8 cellular contexts compared by ENCODE assay signal in genomic region chr16:18866277-18866823, GRCh38. TPM values are rescaled to one million over a fixed set of nuclear protein-coding genes. Genes with fewer than 3 reads are reported as not detected.
A peak's percentile ranks its signal among the peaks of the same experiment; 100 is the strongest.
DNase-seq lines count a peak whose midpoint lies in the region; ATAC-seq and TF ChIP-seq lines count a peak whose summit lies in the region.
"Not testable (repeated sequence)": the region's sequence is repeated elsewhere in the genome, so short reads cannot be mapped to it uniquely, and the experiment has no call there.

No MANE protein-coding gene starts in this region.

- peaks cover 21% of the 10 kb centered on the region for H4K20me1 ChIP-seq in IMR-90 (ENCODE audit: insufficient read depth, low read length)
- H4K20me1 ChIP-seq in SK-N-SH (ENCODE audit: insufficient read depth), result not testable (repeated sequence)

- H4K91ac ChIP-seq in IMR-90 (ENCODE audit: insufficient read depth, low read depth, low read length), result not testable (repeated sequence)

- ATAC-seq in IMR-90 (ENCODE audit: low read depth); right lobe of liver: not testable (repeated sequence)

- not testable (repeated sequence) for BruUV-seq in IMR-90 (replicated peaks; lab: Mats Ljungman, UMichigan)

- intact Hi-C loops in IMR-90 (cut with micrococcal nuclease); right lobe of liver (cut with DNase I): not testable (repeated sequence)

- H3F3A ChIP-seq in SK-N-SH (replicated peaks; ENCODE audit: insufficient read depth), result not testable (repeated sequence)

- not testable (repeated sequence) for H3K27me3 ChIP-seq in ACC112 (ENCODE audit: insufficient read depth, low read length); IMR-90 (ENCODE audit: control insufficient read depth, insufficient read depth, low read length); SK-N-SH (ENCODE audit: insufficient read depth); right lobe of liver

- peak overlapping the region; percentile 69 for H3K27ac ChIP-seq in ACC112 (ENCODE audit: low read depth, low read length)
- H3K27ac ChIP-seq in IMR-90 (ENCODE audit: insufficient read depth, low read length), result not testable (repeated sequence)
- H3K27ac ChIP-seq in SK-N-SH (ENCODE audit: low read depth in 2 of 2, low read length in 1 of 2), result peak overlapping the region in 1 of 2 experiments; percentile 77; a peak in 2 of 4 replicates
- H3K27ac ChIP-seq in right lobe of liver, result peak overlapping the region in 2 of 3 donors; percentile 51 to 81

- DNase-seq in GM04503 (ENCODE audit: low read depth) (peak; percentile 9), IMR-90 (peak; percentile 72), cardiac fibroblast (ENCODE audit: low read depth in 2 of 2) (peak; percentile 39 to 64), fibroblast of pulmonary artery (ENCODE audit: low read depth) (peak; percentile 54), smooth muscle cell of the brain vasculature (ENCODE audit: low read depth, low spot score) (peak; percentile 3)
- DNase-seq in SK-N-SH, right lobe of liver: not testable (repeated sequence)

- not testable (repeated sequence) for H2BK15ac ChIP-seq in IMR-90 (ENCODE audit: low read depth, low read length)

- TF ChIP-seq POLR2A in IMR-90 (IDR thresholded peaks at IDR 0.05; ENCODE audit: low read depth, low read length); right lobe of liver (IDR thresholded peaks at IDR 0.05): not testable (repeated sequence)

- not testable (repeated sequence) for H3K14ac ChIP-seq in IMR-90 (replicated peaks; ENCODE audit: low read depth, low read length)

- TF ChIP-seq EP300 in SK-N-SH (IDR thresholded peaks at IDR 0.05; ENCODE audit: borderline replicate concordance in 1 of 2, low read depth in 1 of 2, low read length in 1 of 2), result not testable (repeated sequence)

- not testable (repeated sequence) for H4K8ac ChIP-seq in IMR-90 (ENCODE audit: low read depth in 2 of 2, low read length in 2 of 2)

- CTCF ChIA-PET in IMR-90 (lab: Yijun Ruan, JAX); SK-N-SH (lab: Yijun Ruan, JAX): not testable (repeated sequence)

- not testable (repeated sequence) for H3K56ac ChIP-seq in IMR-90 (ENCODE audit: extremely low read depth, insufficient read depth, low read length)

- not testable (repeated sequence) for H2AK5ac ChIP-seq in IMR-90 (ENCODE audit: low read depth, low read length)

- POLR2A ChIA-PET in IMR-90 (lab: Charles Lee; ENCODE audit: unreplicated experiment); SK-N-SH (lab: Yijun Ruan, JAX): not testable (repeated sequence)

- H3K9me2 ChIP-seq in SK-N-SH, result not testable (repeated sequence)

- not testable (repeated sequence) for H3K79me2 ChIP-seq in ACC112 (ENCODE audit: control insufficient read depth, insufficient read depth, low read length, unreplicated experiment)
- peaks cover 22% of the 10 kb centered on the region; the same call in 1 of the 2 replicates for H3K79me2 ChIP-seq in SK-N-SH (ENCODE audit: insufficient read depth)

- not testable (repeated sequence) for H3K4me2 ChIP-seq in IMR-90 (ENCODE audit: low read depth, low read length); SK-N-SH

- H2AFZ ChIP-seq in ACC112 (ENCODE audit: low read length, unreplicated experiment); IMR-90 (replicated peaks; ENCODE audit: low read length, poor library complexity); SK-N-SH (ENCODE audit: low read depth): not testable (repeated sequence)

- dilution Hi-C loops in IMR-90 (cut with HindIII; ENCODE audit: low sequenced_read_pairs, unreplicated experiment), result not testable (repeated sequence)

- not testable (repeated sequence) for TF ChIP-seq RAD21 in IMR-90 (IDR thresholded peaks at IDR 0.05; ENCODE audit: low read length); SK-N-SH (IDR thresholded peaks at IDR 0.05; ENCODE audit: low read length)

- H3K9ac ChIP-seq in IMR-90 (ENCODE audit: low read depth, low read length); SK-N-SH: not testable (repeated sequence)

- H3K23ac ChIP-seq in IMR-90 (ENCODE audit: low read depth, low read length), result not testable (repeated sequence)

- H3K36me3 ChIP-seq in ACC112 (ENCODE audit: insufficient read depth, low read length); right lobe of liver: not testable (repeated sequence)
- H3K36me3 ChIP-seq in IMR-90 (ENCODE audit: control insufficient read depth, insufficient read depth, low read length) (peaks cover 14% of the 10 kb centered on the region), SK-N-SH (replicated peaks in 1 of 2; ENCODE audit: control insufficient read depth in 1 of 2, insufficient read depth in 2 of 2, low read length in 1 of 2) (peaks cover 19 to 32% of the 10 kb centered on the region in 2 experiments)

- peaks cover 0 to 11% of the 10 kb centered on the region in 2 experiments; a peak in 2 of 4 replicates for H3K79me1 ChIP-seq in IMR-90 (ENCODE audit: low read depth in 1 of 2, low read length in 2 of 2)

- not testable (repeated sequence) for H2BK120ac ChIP-seq in IMR-90 (ENCODE audit: low read depth, low read length)

- H3K9me1 ChIP-seq in IMR-90 (ENCODE audit: insufficient read depth, low read length), result not testable (repeated sequence)

- peaks cover 17% of the 10 kb centered on the region for H3K4me1 ChIP-seq in ACC112 (ENCODE audit: control insufficient read depth, insufficient read depth, low read length, unreplicated experiment)
- H3K4me1 ChIP-seq in IMR-90 (ENCODE audit: control insufficient read depth, insufficient read depth, low read length); SK-N-SH (ENCODE audit: control insufficient read depth in 1 of 2, insufficient read depth in 2 of 2, low read depth in 1 of 2, low read length in 1 of 2): not testable (repeated sequence)
- peaks cover 0 to 28% (median 3%) of the 10 kb centered on the region in 4 donors for H3K4me1 ChIP-seq in right lobe of liver

- not testable (repeated sequence) for H3K4ac ChIP-seq in IMR-90 (ENCODE audit: low read depth, low read length)

- not testable (repeated sequence) for H2BK20ac ChIP-seq in IMR-90 (ENCODE audit: low read depth, low read length)

- no CpG with 5 or more reads among the region's 2 CpGs for WGBS in IMR-90 (ENCODE audit: extremely low coverage in 2 of 2, insufficient read length in 1 of 2), 2 experiments
- WGBS in SK-N-SH (ENCODE audit: low lambda C conversion rate), result 61% methylated on average over 2 of the region's 2 CpGs
- 33% methylated on average over 2 of the region's 2 CpGs for WGBS in right lobe of liver (ENCODE audit: insufficient coverage, low coverage, low lambda C conversion rate, missing lambda C conversion rate)

- not testable (repeated sequence) for TF ChIP-seq CTCF in IMR-90 (conservative IDR thresholded peaks at IDR 0.05; ENCODE audit: low read depth, low read length); fibroblast of pulmonary artery (IDR thresholded peaks at IDR 0.05; ENCODE audit: low read length, missing control alignments); right lobe of liver (IDR thresholded peaks at IDR 0.05)
- peak; percentile 10; the same call in 1 of the 2 replicates for TF ChIP-seq CTCF in SK-N-SH (IDR thresholded peaks at IDR 0.05)
- peak; percentile 30 for TF ChIP-seq CTCF in cardiac fibroblast (IDR thresholded peaks at IDR 0.05; ENCODE audit: low read depth, low read length)

- in situ Hi-C loops in IMR-90 (cut with MboI; ENCODE audit: low sequenced_read_pairs), result not testable (repeated sequence)

- not testable (repeated sequence) for H2AK9ac ChIP-seq in IMR-90 (replicated peaks; ENCODE audit: low read depth, low read length, poor library complexity)

- peak overlapping the region; percentile 72 for H2BK5ac ChIP-seq in IMR-90 (ENCODE audit: low read depth, low read length, poor library complexity, severe bottlenecking)

- H4K5ac ChIP-seq in IMR-90 (ENCODE audit: low read depth, low read length), result not testable (repeated sequence)

- H3K18ac ChIP-seq in IMR-90 (ENCODE audit: low read depth, low read length), result not testable (repeated sequence)

- not testable (repeated sequence) for H3K9me3 ChIP-seq in IMR-90 (ENCODE audit: control insufficient read depth, insufficient read depth, low read length); SK-N-SH; right lobe of liver

- H3K4me3 ChIP-seq in ACC112 (ENCODE audit: low read depth, low read length); IMR-90 (ENCODE audit: insufficient read depth, low read depth, low read length); SK-N-SH (ENCODE audit: low read depth in 2 of 2, low read length in 1 of 2); cardiac fibroblast (replicated peaks in 1 of 2; ENCODE audit: low read depth in 2 of 2, low read length in 2 of 2); fibroblast of pulmonary artery (replicated peaks; ENCODE audit: low read depth, low read length): not testable (repeated sequence)
- H3K4me3 ChIP-seq in right lobe of liver, result peak overlapping the region in 2 of 3 donors; percentile 5 to 41

TF ChIP-seq in SK-N-SH, 30 proteins besides CTCF, POLR2A, EP300 and RAD21:
- TF ChIP-seq PBX3 (IDR thresholded peaks at IDR 0.05), result peak; percentile 46; the same call in 1 of the 2 replicates

RNA-seq across cellular contexts. Expression of gene SMG1, which starts 59.9 kb away (rescaled TPM):
- total RNA-seq in IMR-90 (2012; rRNA removed) (53.8 and 55.8 TPM in 2 replicates), right lobe of liver (10 to 100 TPM; 29.6 to 45.9 (median 33.8) TPM)
- polyA plus RNA-seq in IMR-90 (2012; rRNA removed) (11.1 and 13.4 TPM in 2 replicates), SK-N-SH (2012; rRNA removed) (11.2 and 14.8 TPM in 2 replicates)
- 2.4 and 3.5 TPM in 2 replicates for polyA plus RNA-seq in IMR-90 (2012; cell fraction: cytosol; rRNA removed)
- 5.5 and 29.9 TPM in 2 replicates for polyA plus RNA-seq in IMR-90 (2012; cell fraction: nucleus; rRNA removed; ENCODE audit: low replicate concordance)
- polyA plus RNA-seq in SK-N-SH (2012; cell fraction: cytosol; rRNA removed), result 11.7 and 12.4 TPM in 2 replicates
- polyA plus RNA-seq in SK-N-SH (2012; cell fraction: nucleus; rRNA removed), result 16.9 and 32.5 TPM in 2 replicates
